ENCODE assay signal across 1 cellular context in the genomic region with DNA sequence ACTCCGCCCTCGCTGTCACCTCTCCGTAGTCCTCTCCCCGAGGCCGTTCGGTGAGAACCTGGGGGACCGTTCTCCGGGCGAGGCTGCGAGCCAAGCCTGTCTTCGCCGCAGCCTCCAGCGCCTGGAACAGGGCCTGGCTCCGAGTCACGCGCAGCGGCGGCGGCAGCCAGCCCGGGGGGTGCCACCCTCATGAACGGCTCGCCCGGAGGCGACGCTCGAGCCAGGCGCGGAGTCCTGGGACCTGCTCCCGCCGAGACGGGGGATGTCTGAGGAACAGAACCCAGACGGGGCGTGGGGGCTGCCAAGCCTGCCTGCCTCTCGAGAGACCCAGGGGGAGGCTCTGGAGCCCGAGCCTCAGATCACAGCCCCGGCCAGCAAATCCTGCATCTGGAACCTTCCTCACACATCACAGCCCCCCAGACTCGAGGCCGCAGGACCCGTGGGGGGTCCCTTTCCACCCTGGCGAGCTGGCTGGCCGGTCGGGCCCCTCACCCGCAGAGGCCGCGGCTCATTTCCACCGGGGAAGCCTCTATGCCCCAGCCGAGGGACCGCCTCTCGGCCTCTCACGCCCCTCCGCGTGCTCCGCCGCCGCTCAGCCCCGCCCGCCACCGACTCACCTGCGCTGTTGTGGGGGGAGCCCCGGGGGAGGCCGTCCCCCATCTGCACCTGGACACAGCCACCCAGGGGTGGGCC.
TF ChIP-seq lines count a peak whose summit lies in the region.

No MANE protein-coding gene starts in this region.

TF ChIP-seq in SK-N-SH treated with all-trans-retinoic acid at 6 μM for 48 hours, 23 proteins besides CTCF, POLR2A, EP300 and RAD21 (continued from another document):
- TF ChIP-seq, protein P1, sequence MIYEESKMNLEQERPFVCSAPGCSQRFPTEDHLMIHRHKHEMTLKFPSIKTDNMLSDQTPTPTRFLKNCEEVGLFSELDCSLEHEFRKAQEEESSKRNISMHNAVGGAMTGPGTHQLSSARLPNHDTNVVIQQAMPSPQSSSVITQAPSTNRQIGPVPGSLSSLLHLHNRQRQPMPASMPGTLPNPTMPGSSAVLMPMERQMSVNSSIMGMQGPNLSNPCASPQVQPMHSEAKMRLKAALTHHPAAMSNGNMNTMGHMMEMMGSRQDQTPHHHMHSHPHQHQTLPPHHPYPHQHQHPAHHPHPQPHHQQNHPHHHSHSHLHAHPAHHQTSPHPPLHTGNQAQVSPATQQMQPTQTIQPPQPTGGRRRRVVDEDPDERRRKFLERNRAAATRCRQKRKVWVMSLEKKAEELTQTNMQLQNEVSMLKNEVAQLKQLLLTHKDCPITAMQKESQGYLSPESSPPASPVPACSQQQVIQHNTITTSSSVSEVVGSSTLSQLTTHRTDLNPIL (CRISPR knock-in tag; IDR thresholded peaks at IDR 0.05; ENCODE audit: low read depth), result no peak
- TF ChIP-seq RARB (CRISPR knock-in tag; IDR thresholded peaks at IDR 0.05) (no peak), ZC3H10 (CRISPR knock-in tag; IDR thresholded peaks at IDR 0.05) (no peak), CSDC2 (CRISPR knock-in tag; IDR thresholded peaks at IDR 0.05) (no peak)
